1 cellular context compared by ENCODE assay signal in the genomic region with DNA sequence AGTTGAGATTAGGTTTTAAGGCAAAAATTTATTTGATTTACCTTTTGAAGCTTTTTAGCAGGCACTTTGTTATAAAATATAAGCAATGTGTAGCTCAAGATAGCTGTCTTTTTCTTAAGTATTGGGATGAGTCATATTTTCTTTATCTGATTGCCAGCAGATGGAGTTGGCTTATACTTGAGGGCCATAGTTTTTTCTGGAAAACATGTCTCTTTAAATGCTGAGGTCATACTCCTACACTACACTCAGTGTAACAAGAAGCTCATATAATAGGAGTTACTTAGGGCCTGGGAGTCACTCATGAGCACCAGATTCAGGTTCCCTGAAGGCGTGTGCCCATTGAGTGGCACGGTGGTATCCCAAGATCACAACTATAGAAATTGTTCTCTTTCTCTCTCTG.
TF ChIP-seq lines count a peak whose summit lies in the region.

No MANE protein-coding gene starts in this region.

TF ChIP-seq in K562, 482 proteins besides CTCF, POLR2A, EP300 and RAD21 (continued from another document and continues in another):
- no peak for TF ChIP-seq FOXJ2 (tag; IDR thresholded peaks at IDR 0.05)
- TF ChIP-seq, protein P1, sequence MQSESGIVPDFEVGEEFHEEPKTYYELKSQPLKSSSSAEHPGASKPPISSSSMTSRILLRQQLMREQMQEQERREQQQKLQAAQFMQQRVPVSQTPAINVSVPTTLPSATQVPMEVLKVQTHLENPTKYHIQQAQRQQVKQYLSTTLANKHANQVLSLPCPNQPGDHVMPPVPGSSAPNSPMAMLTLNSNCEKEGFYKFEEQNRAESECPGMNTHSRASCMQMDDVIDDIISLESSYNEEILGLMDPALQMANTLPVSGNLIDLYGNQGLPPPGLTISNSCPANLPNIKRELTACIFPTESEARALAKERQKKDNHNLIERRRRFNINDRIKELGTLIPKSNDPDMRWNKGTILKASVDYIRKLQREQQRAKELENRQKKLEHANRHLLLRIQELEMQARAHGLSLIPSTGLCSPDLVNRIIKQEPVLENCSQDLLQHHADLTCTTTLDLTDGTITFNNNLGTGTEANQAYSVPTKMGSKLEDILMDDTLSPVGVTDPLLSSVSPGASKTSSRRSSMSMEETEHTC (IDR thresholded peaks at IDR 0.05) = no peak
- peak in 1 of 2 experiments; percentile 72; a peak in 1 of 4 replicates for TF ChIP-seq RCOR1 (IDR thresholded peaks at IDR 0.05; ENCODE audit: borderline replicate concordance in 1 of 2, low read depth in 2 of 2, low read length in 2 of 2)
- TF ChIP-seq, protein P2, sequence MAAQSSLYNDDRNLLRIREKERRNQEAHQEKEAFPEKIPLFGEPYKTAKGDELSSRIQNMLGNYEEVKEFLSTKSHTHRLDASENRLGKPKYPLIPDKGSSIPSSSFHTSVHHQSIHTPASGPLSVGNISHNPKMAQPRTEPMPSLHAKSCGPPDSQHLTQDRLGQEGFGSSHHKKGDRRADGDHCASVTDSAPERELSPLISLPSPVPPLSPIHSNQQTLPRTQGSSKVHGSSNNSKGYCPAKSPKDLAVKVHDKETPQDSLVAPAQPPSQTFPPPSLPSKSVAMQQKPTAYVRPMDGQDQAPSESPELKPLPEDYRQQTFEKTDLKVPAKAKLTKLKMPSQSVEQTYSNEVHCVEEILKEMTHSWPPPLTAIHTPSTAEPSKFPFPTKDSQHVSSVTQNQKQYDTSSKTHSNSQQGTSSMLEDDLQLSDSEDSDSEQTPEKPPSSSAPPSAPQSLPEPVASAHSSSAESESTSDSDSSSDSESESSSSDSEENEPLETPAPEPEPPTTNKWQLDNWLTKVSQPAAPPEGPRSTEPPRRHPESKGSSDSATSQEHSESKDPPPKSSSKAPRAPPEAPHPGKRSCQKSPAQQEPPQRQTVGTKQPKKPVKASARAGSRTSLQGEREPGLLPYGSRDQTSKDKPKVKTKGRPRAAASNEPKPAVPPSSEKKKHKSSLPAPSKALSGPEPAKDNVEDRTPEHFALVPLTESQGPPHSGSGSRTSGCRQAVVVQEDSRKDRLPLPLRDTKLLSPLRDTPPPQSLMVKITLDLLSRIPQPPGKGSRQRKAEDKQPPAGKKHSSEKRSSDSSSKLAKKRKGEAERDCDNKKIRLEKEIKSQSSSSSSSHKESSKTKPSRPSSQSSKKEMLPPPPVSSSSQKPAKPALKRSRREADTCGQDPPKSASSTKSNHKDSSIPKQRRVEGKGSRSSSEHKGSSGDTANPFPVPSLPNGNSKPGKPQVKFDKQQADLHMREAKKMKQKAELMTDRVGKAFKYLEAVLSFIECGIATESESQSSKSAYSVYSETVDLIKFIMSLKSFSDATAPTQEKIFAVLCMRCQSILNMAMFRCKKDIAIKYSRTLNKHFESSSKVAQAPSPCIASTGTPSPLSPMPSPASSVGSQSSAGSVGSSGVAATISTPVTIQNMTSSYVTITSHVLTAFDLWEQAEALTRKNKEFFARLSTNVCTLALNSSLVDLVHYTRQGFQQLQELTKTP (IDR thresholded peaks at IDR 0.05; ENCODE audit: low read depth in 1 of 2, partially characterized antibody in 2 of 2) = peak in 1 of 2 experiments; percentile 71
- peak; percentile 71 for TF ChIP-seq ZNF384 (IDR thresholded peaks at IDR 0.05; ENCODE audit: low read depth, low read length)
- TF ChIP-seq, protein P3, sequence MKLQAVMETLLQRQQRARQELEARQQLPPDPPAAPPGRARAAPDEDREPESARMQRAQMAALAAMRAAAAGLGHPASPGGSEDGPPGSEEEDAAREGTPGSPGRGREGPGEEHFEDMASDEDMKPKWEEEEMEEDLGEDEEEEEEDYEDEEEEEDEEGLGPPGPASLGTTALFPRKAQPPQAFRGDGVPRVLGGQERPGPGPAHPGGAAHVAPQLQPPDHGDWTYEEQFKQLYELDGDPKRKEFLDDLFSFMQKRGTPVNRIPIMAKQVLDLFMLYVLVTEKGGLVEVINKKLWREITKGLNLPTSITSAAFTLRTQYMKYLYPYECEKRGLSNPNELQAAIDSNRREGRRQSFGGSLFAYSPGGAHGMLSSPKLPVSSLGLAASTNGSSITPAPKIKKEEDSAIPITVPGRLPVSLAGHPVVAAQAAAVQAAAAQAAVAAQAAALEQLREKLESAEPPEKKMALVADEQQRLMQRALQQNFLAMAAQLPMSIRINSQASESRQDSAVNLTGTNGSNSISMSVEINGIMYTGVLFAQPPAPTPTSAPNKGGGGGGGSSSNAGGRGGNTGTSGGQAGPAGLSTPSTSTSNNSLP (IDR thresholded peaks at IDR 0.05; ENCODE audit: borderline replicate concordance, low read depth, low read length) = peak; percentile 99
- TF ChIP-seq, protein P4, sequence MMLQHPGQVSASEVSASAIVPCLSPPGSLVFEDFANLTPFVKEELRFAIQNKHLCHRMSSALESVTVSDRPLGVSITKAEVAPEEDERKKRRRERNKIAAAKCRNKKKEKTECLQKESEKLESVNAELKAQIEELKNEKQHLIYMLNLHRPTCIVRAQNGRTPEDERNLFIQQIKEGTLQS (IDR thresholded peaks at IDR 0.05) = peak; percentile 98
- TF ChIP-seq, protein P4 (CRISPR knock-in tag; conservative IDR thresholded peaks at IDR 0.05) = peak; percentile 80; the same call in 1 of the 2 replicates
- TF ChIP-seq, protein P5, sequence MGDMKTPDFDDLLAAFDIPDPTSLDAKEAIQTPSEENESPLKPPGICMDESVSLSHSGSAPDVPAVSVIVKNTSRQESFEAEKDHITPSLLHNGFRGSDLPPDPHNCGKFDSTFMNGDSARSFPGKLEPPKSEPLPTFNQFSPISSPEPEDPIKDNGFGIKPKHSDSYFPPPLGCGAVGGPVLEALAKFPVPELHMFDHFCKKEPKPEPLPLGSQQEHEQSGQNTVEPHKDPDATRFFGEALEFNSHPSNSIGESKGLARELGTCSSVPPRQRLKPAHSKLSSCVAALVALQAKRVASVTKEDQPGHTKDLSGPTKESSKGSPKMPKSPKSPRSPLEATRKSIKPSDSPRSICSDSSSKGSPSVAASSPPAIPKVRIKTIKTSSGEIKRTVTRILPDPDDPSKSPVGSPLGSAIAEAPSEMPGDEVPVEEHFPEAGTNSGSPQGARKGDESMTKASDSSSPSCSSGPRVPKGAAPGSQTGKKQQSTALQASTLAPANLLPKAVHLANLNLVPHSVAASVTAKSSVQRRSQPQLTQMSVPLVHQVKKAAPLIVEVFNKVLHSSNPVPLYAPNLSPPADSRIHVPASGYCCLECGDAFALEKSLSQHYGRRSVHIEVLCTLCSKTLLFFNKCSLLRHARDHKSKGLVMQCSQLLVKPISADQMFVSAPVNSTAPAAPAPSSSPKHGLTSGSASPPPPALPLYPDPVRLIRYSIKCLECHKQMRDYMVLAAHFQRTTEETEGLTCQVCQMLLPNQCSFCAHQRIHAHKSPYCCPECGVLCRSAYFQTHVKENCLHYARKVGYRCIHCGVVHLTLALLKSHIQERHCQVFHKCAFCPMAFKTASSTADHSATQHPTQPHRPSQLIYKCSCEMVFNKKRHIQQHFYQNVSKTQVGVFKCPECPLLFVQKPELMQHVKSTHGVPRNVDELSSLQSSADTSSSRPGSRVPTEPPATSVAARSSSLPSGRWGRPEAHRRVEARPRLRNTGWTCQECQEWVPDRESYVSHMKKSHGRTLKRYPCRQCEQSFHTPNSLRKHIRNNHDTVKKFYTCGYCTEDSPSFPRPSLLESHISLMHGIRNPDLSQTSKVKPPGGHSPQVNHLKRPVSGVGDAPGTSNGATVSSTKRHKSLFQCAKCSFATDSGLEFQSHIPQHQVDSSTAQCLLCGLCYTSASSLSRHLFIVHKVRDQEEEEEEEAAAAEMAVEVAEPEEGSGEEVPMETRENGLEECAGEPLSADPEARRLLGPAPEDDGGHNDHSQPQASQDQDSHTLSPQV (IDR thresholded peaks at IDR 0.05) = peak; percentile 77
- peak; percentile 68 for TF ChIP-seq TCF3 (CRISPR knock-in tag; IDR thresholded peaks at IDR 0.05)
- TF ChIP-seq, protein P6, sequence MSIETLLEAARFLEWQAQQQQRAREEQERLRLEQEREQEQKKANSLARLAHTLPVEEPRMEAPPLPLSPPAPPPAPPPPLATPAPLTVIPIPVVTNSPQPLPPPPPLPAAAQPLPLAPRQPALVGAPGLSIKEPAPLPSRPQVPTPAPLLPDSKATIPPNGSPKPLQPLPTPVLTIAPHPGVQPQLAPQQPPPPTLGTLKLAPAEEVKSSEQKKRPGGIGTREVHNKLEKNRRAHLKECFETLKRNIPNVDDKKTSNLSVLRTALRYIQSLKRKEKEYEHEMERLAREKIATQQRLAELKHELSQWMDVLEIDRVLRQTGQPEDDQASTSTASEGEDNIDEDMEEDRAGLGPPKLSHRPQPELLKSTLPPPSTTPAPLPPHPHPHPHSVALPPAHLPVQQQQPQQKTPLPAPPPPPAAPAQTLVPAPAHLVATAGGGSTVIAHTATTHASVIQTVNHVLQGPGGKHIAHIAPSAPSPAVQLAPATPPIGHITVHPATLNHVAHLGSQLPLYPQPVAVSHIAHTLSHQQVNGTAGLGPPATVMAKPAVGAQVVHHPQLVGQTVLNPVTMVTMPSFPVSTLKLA (conservative IDR thresholded peaks at IDR 0.05) = peak in 1 of 2 experiments; percentile 40; a peak in 2 of 4 replicates
- peak; percentile 74 for TF ChIP-seq NFE2 (IDR thresholded peaks at IDR 0.05; ENCODE audit: low read depth)
- peak; percentile 85 for TF ChIP-seq EHMT2 (IDR thresholded peaks at IDR 0.05)
- peak; percentile 39; the same call in 1 of the 2 replicates for TF ChIP-seq ZNF316 (IDR thresholded peaks at IDR 0.05)
- TF ChIP-seq ZBTB17 (CRISPR knock-in tag; IDR thresholded peaks at IDR 0.05) = no peak
- peak; percentile 84 for TF ChIP-seq MTA2 (IDR thresholded peaks at IDR 0.05; ENCODE audit: low read depth)
- peak; percentile 43 for TF ChIP-seq CREM (IDR thresholded peaks at IDR 0.05; ENCODE audit: low read depth)
- no peak for TF ChIP-seq CAMTA2 (CRISPR knock-in tag; conservative IDR thresholded peaks at IDR 0.05)
- peak; percentile 53 for TF ChIP-seq DACH1 (IDR thresholded peaks at IDR 0.05; ENCODE audit: partially characterized antibody)
- 0 out of 2 replicates have a peak, but pooled peaks have one; percentile 4 for TF ChIP-seq SMAD3 (CRISPR knock-in tag; conservative IDR thresholded peaks at IDR 0.05)
- TF ChIP-seq EP400 (IDR thresholded peaks at IDR 0.05) = peak; percentile 37; the same call in 1 of the 2 replicates
- peak; percentile 47; the same call in 1 of the 2 replicates for TF ChIP-seq MAFF (IDR thresholded peaks at IDR 0.05; ENCODE audit: low read length)
- peak; percentile 55 for TF ChIP-seq NEUROD1 (IDR thresholded peaks at IDR 0.05; ENCODE audit: borderline replicate concordance, low read depth, low read length, partially characterized antibody)
- TF ChIP-seq L3MBTL2 (IDR thresholded peaks at IDR 0.05) = peak; percentile 69
- TF ChIP-seq FOXK2 (conservative IDR thresholded peaks at IDR 0.05 in 1 of 2, IDR thresholded peaks at IDR 0.05 in 1 of 2; ENCODE audit: low read depth in 2 of 2) = peak; percentile 63 to 75
- TF ChIP-seq JUNB (CRISPR knock-in tag; conservative IDR thresholded peaks at IDR 0.05) = peak; percentile 81
- peak; percentile 60 for TF ChIP-seq FOS (IDR thresholded peaks at IDR 0.05; ENCODE audit: extremely low read depth, insufficient read length)
- 0 out of 2 replicates have a peak, but pooled peaks have one; percentile 61 for TF ChIP-seq MAFK (IDR thresholded peaks at IDR 0.05; ENCODE audit: low read length)
- TF ChIP-seq ATF7 (IDR thresholded peaks at IDR 0.05) = peak; percentile 91
- peak; percentile 87 for TF ChIP-seq TAL1 (IDR thresholded peaks at IDR 0.05)
- TF ChIP-seq PHF21A (IDR thresholded peaks at IDR 0.05; ENCODE audit: borderline replicate concordance, low read depth) = peak; percentile 4; the same call in 1 of the 2 replicates
- TF ChIP-seq, protein P7, sequence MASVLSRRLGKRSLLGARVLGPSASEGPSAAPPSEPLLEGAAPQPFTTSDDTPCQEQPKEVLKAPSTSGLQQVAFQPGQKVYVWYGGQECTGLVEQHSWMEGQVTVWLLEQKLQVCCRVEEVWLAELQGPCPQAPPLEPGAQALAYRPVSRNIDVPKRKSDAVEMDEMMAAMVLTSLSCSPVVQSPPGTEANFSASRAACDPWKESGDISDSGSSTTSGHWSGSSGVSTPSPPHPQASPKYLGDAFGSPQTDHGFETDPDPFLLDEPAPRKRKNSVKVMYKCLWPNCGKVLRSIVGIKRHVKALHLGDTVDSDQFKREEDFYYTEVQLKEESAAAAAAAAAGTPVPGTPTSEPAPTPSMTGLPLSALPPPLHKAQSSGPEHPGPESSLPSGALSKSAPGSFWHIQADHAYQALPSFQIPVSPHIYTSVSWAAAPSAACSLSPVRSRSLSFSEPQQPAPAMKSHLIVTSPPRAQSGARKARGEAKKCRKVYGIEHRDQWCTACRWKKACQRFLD (CRISPR knock-in tag; IDR thresholded peaks at IDR 0.05) = peak; percentile 57; the same call in 1 of the 2 replicates
- TF ChIP-seq POLR2AphosphoS5 (IDR thresholded peaks at IDR 0.05; ENCODE audit: control insufficient read depth, insufficient read depth, low read depth, low read length) = 0 out of 2 replicates have a peak, but pooled peaks have one; percentile 29
- peak; percentile 43 for TF ChIP-seq BRD9 (IDR thresholded peaks at IDR 0.05; ENCODE audit: low read depth, partially characterized antibody)
- peak; percentile 93 for TF ChIP-seq JUN (IDR thresholded peaks at IDR 0.05; ENCODE audit: borderline replicate concordance, low read depth, low read length)
- no peak for TF ChIP-seq JUN (CRISPR knock-in tag; IDR thresholded peaks at IDR 0.05; ENCODE audit: borderline replicate concordance)
- TF ChIP-seq CBFA2T3 (IDR thresholded peaks at IDR 0.05) = peak; percentile 91
- TF ChIP-seq NCOA1 (IDR thresholded peaks at IDR 0.05; ENCODE audit: low read depth) = peak; percentile 49; the same call in 1 of the 2 replicates
- no peak for TF ChIP-seq ESRRB (CRISPR knock-in tag; IDR thresholded peaks at IDR 0.05; ENCODE audit: borderline replicate concordance)
- no peak for TF ChIP-seq ZNF707 (CRISPR knock-in tag; conservative IDR thresholded peaks at IDR 0.05)
- TF ChIP-seq, protein P8, sequence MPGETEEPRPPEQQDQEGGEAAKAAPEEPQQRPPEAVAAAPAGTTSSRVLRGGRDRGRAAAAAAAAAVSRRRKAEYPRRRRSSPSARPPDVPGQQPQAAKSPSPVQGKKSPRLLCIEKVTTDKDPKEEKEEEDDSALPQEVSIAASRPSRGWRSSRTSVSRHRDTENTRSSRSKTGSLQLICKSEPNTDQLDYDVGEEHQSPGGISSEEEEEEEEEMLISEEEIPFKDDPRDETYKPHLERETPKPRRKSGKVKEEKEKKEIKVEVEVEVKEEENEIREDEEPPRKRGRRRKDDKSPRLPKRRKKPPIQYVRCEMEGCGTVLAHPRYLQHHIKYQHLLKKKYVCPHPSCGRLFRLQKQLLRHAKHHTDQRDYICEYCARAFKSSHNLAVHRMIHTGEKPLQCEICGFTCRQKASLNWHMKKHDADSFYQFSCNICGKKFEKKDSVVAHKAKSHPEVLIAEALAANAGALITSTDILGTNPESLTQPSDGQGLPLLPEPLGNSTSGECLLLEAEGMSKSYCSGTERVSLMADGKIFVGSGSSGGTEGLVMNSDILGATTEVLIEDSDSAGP (CRISPR knock-in tag; IDR thresholded peaks at IDR 0.05) = peak; percentile 57; the same call in 1 of the 2 replicates
- TF ChIP-seq, protein P9, sequence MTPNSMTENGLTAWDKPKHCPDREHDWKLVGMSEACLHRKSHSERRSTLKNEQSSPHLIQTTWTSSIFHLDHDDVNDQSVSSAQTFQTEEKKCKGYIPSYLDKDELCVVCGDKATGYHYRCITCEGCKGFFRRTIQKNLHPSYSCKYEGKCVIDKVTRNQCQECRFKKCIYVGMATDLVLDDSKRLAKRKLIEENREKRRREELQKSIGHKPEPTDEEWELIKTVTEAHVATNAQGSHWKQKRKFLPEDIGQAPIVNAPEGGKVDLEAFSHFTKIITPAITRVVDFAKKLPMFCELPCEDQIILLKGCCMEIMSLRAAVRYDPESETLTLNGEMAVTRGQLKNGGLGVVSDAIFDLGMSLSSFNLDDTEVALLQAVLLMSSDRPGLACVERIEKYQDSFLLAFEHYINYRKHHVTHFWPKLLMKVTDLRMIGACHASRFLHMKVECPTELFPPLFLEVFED (CRISPR knock-in tag; conservative IDR thresholded peaks at IDR 0.05) = no peak
